In the genomic region with DNA sequence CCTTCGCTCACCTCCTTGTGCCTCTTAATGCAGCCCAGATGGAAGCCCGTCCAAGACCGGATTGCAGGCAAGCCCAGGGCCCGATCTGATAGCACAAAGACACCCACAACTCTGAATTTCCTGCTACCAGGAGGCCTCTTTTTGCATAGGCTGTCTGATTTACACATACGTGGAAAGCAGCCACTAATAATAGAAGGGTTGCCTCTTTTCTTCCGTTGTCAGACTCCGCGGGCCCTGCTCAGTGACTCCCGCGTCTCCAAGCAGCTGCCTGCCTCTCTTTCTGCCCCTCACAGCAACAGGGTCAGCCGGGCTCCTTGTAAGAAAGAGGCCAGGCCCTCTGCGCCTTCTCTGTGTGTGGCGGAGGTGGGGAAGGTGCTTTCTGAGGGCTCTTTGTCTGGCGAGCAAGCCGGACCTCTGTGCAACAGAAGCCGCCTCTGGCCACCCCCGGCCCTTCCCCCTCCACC, we compare ENCODE assay signal across 7 cellular contexts. TPM values are rescaled to one million over a fixed set of nuclear protein-coding genes. Genes with fewer than 3 reads are reported as not detected.
DNase-seq lines count a peak whose midpoint lies in the region; ATAC-seq and TF ChIP-seq lines count a peak whose summit lies in the region.

No MANE protein-coding gene starts in this region.

- no peak for TF ChIP-seq CTCF in SU-DHL-6 (IDR thresholded peaks at IDR 0.05; ENCODE audit: insufficient read depth, low read length, poor library complexity, severe bottlenecking)
- no peak for TF ChIP-seq CTCF in esophagus muscularis mucosa (IDR thresholded peaks at IDR 0.05)

- peaks cover 62% of the 10 kb centered on the region for H3F3A ChIP-seq in SU-DHL-6 (ENCODE audit: insufficient read depth)

- peaks cover 87 to 98% of the 10 kb centered on the region in 2 donors for H3K4me1 Mint-ChIP-seq in stimulated activated naive B cell treated with anti-CD40 and anti-IgM and Interleukin-4, amounts not matched to agents 10 μg/mL and 1 μg/mL and 100 μg/mL, for 72 hours

- H3K9me2 ChIP-seq in SU-DHL-6 (replicated peaks; ENCODE audit: insufficient read depth, low read length): no peaks in the 10 kb centered on the region

- H3K27me3 ChIP-seq in SU-DHL-6 (ENCODE audit: low read length): no peaks in the 10 kb centered on the region
- no peaks in the 10 kb centered on the region for H3K27me3 ChIP-seq in esophagus muscularis mucosa

- peak overlapping the region; percentile 51 for H3K4me3 ChIP-seq in SU-DHL-6 (ENCODE audit: insufficient read depth, low read length, poor library complexity, severe bottlenecking)
- H3K4me3 ChIP-seq in esophagus muscularis mucosa: peak overlapping the region in 2 of 4 donors; percentile 7 to 20

- intact Hi-C loops in esophagus muscularis mucosa (cut with DNase I): no loop called here

- peaks cover 92% of the 10 kb centered on the region for H3K79me2 ChIP-seq in SU-DHL-6 (ENCODE audit: insufficient read depth, low read length)

- DNase-seq in esophagus muscularis mucosa (ENCODE audit: extremely low spot score): no peak
- DNase-seq in stimulated activated naive B cell treated with anti-CD40 and anti-IgM and Interleukin-4, amounts not matched to agents 10 μg/mL and 1 μg/mL and 100 μg/mL, for 72 hours: no peak
- DNase-seq in GM19240 (ENCODE audit: insufficient read length, low spot score): no peak

- no peaks in the 10 kb centered on the region for H3K9me3 Mint-ChIP-seq in stimulated activated naive B cell treated with anti-CD40 and anti-IgM and Interleukin-4, amounts not matched to agents 10 μg/mL and 1 μg/mL and 100 μg/mL, for 72 hours

- peak overlapping the region; percentile 99 for H3K4me2 ChIP-seq in SU-DHL-6 (ENCODE audit: low read depth, low read length, poor library complexity, severe bottlenecking)

- H4K20me1 ChIP-seq in SU-DHL-6 (ENCODE audit: low read depth, low read length): no peaks in the 10 kb centered on the region

- peak overlapping the region; percentile 95 for H3K27ac Mint-ChIP-seq in stimulated activated naive B cell treated with anti-CD40 and anti-IgM and Interleukin-4, amounts not matched to agents 10 μg/mL and 1 μg/mL and 100 μg/mL, for 72 hours

- TF ChIP-seq POLR2A in esophagus muscularis mucosa (IDR thresholded peaks at IDR 0.05; ENCODE audit: low read depth): no peak

- WGBS in esophagus muscularis mucosa: 57% methylated on average over 15 of the region's 17 CpGs

- no peak overlapping the region for H2AFZ ChIP-seq in SU-DHL-6 (ENCODE audit: low read depth, low read length, severe bottlenecking)

- no peaks in the 10 kb centered on the region for H3K9me3 ChIP-seq in SU-DHL-6 (ENCODE audit: insufficient read depth, low read length)
- no peaks in the 10 kb centered on the region for H3K9me3 ChIP-seq in esophagus muscularis mucosa

- H3K4me3 Mint-ChIP-seq in stimulated activated naive B cell treated with anti-CD40 and anti-IgM and Interleukin-4, amounts not matched to agents 10 μg/mL and 1 μg/mL and 100 μg/mL, for 72 hours: peak overlapping the region; percentile 79 to 84

- H3K27ac ChIP-seq in SU-DHL-6 (ENCODE audit: low read depth, low read length) (peak overlapping the region; percentile 100), esophagus muscularis mucosa (replicated peaks in 1 of 4) (peak overlapping the region; percentile 17 to 70 (median 34))

- H3K36me3 Mint-ChIP-seq in stimulated activated naive B cell treated with anti-CD40 and anti-IgM and Interleukin-4, amounts not matched to agents 10 μg/mL and 1 μg/mL and 100 μg/mL, for 72 hours: peaks cover 0 to 21% of the 10 kb centered on the region in 2 donors

- H3K4me1 ChIP-seq in esophagus muscularis mucosa: peaks cover 52 to 78% (median 63%) of the 10 kb centered on the region in 4 donors

- TF ChIP-seq EP300 in esophagus muscularis mucosa (IDR thresholded peaks at IDR 0.05): no peak

- H3K9ac ChIP-seq in SU-DHL-6 (ENCODE audit: low read length): peak overlapping the region; percentile 72

- ATAC-seq in GM19043 (IDR thresholded peaks at IDR 0.05; ENCODE audit: low read depth, unreplicated experiment): peak; percentile 56
- ATAC-seq in HG02943 (IDR thresholded peaks at IDR 0.05; ENCODE audit: low read depth, unreplicated experiment): peak; percentile 52
- ATAC-seq in stimulated activated naive B cell treated with anti-CD40 and anti-IgM and Interleukin-4, amounts not matched to agents 10 μg/mL and 1 μg/mL and 100 μg/mL, for 72 hours (replicated peaks): peak; percentile 58 to 67
- no peak for ATAC-seq in esophagus mucosa

- H3K36me3 ChIP-seq in SU-DHL-6 (ENCODE audit: low read length) (no peaks in the 10 kb centered on the region), esophagus muscularis mucosa (no peaks in the 10 kb centered on the region)

- H3K27me3 Mint-ChIP-seq in stimulated activated naive B cell treated with anti-CD40 and anti-IgM and Interleukin-4, amounts not matched to agents 10 μg/mL and 1 μg/mL and 100 μg/mL, for 72 hours: no peaks in the 10 kb centered on the region

RNA-seq across cellular contexts. Expression of gene FLI1, which starts 26.7 kb away (rescaled TPM):
- 10 to 100 TPM; 17.4 to 43.8 (median 29.6) TPM for total RNA-seq in esophagus muscularis mucosa
- 2.1 TPM for total RNA-seq in esophagus mucosa
